ENCODE assay signal across 21 cellular contexts in the genomic region with DNA sequence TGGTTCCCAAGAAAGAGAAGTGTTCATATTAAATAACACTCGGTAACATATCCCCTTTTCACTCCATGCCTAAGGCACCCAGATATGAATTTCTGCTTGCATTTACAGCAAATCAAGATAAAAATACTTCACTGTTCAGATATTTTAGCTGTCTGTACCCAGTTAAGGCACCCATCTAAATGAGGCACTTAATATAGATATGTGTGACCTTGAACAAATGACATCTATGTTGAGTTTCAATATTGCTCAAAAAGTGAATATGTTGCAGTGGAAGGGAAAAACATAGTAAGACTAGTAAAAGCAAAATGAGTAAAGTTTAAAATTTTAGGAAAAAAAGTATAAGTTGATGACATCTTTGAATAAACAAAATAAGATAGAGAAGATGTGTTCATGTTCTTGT.
"Had no signal": no experiment of that assay in that cellular context is flagged by ENCODE, and none has a peak within 500 bp of the region (broad histone marks: within the 10 kb centered on the region; RNA-seq: fewer than 3 reads in every experiment).

No MANE protein-coding gene starts in this region.

- DNase-seq: colonic mucosa; cortex of kidney; dermis blood vessel endothelial cell; dorsolateral prefrontal cortex; effector CD4-positive, alpha-beta T cell; effector memory CD4-positive, alpha-beta T cell; foreskin keratinocyte; gastrocnemius medialis; glutamatergic neuron; head of caudate nucleus; heart right ventricle; hippocampal formation; left cardiac atrium; left lung; left ventricle myocardium superior; lower lobe of right lung; mesenchymal stem cell; mucosa of descending colon; naive B cell; naive thymus-derived CD8-positive, alpha-beta T cell had no signal

- H3K4me3 Mint-ChIP-seq: mesothelial cell of epicardium; naive B cell; naive thymus-derived CD8-positive, alpha-beta T cell had no signal

- H3K36me3 Mint-ChIP-seq: mesothelial cell of epicardium; naive B cell; naive thymus-derived CD8-positive, alpha-beta T cell had no signal

- H3K4me1 Mint-ChIP-seq: naive B cell; naive thymus-derived CD8-positive, alpha-beta T cell had no signal

- H3K27ac Mint-ChIP-seq: mesothelial cell of epicardium, naive B cell had no signal

- ATAC-seq: foreskin keratinocyte; gastrocnemius medialis; heart right ventricle; left cardiac atrium; left lung; left ventricle myocardium superior; lower lobe of right lung; mucosa of descending colon; naive thymus-derived CD8-positive, alpha-beta T cell had no signal
